7 cellular contexts compared by ENCODE assay signal in genomic region chr17:7887038-7887481, GRCh38. TPM values are rescaled to one million over a fixed set of nuclear protein-coding genes. Genes with fewer than 3 reads are reported as not detected.
DNase-seq lines count a peak whose midpoint lies in the region; ATAC-seq and TF ChIP-seq lines count a peak whose summit lies in the region.

No MANE protein-coding gene starts in this region.

- no peak for TF ChIP-seq POLR2A in suprapubic skin (IDR thresholded peaks at IDR 0.05)
- no peak for TF ChIP-seq POLR2A in lower leg skin (IDR thresholded peaks at IDR 0.05)

- ATAC-seq in SK-N-SH treated with all-trans-retinoic acid at 6 μM for 48 hours = peak; percentile 7

- no peak for TF ChIP-seq EP300 in suprapubic skin (IDR thresholded peaks at IDR 0.05)

- peaks cover 28% of the 10 kb centered on the region; the same call in 1 of the 2 replicates for H3K4me1 ChIP-seq in iPS-20b (ENCODE audit: insufficient read depth, low read length)
- peaks cover 66% of the 10 kb centered on the region for H3K4me1 ChIP-seq in suprapubic skin

- TF ChIP-seq CTCF in HFF-Myc (IDR thresholded peaks at IDR 0.05; ENCODE audit: low read depth, low read length, missing control alignments) = no peak
- no peak for TF ChIP-seq CTCF in suprapubic skin (IDR thresholded peaks at IDR 0.05)
- no peak for TF ChIP-seq CTCF in lower leg skin (IDR thresholded peaks at IDR 0.05)

- intact Hi-C loops in lower leg skin (cut with DNase I; ENCODE audit: low total_unique reads) = no loop called here

- no peak for DNase-seq in HFF-Myc (ENCODE audit: extremely low read depth, low read depth)
- DNase-seq in suprapubic skin (ENCODE audit: low spot score in 2 of 2) = no peak
- no peak for DNase-seq in lower leg skin (ENCODE audit: low spot score in 2 of 2)
- DNase-seq in activated CD4-positive, CD25-positive, alpha-beta regulatory T cell treated with anti-CD3 and anti-CD28 coated beads, Interleukin-2, amount 50 U/mL, for 72 hours = no peak
- DNase-seq in mucosa of gallbladder (ENCODE audit: low spot score) = no peak

- H3K36me3 ChIP-seq in iPS-20b (ENCODE audit: insufficient read depth, low read depth, low read length) (no peaks in the 10 kb centered on the region), suprapubic skin (peaks cover 16% of the 10 kb centered on the region)

- H3K27ac ChIP-seq in iPS-20b (ENCODE audit: low read length) (no peak overlapping the region), suprapubic skin (peak overlapping the region; percentile 91)

- H3K4me3 ChIP-seq in HFF-Myc (replicated peaks; ENCODE audit: low read depth, low read length) (peak overlapping the region; percentile 78), iPS-20b (ENCODE audit: low read length) (peak overlapping the region; percentile 83), suprapubic skin (peak overlapping the region; percentile 92), lower leg skin (ENCODE audit: low read depth, poor library complexity, severe bottlenecking) (no peak overlapping the region)

- H3K9me3 ChIP-seq in iPS-20b (ENCODE audit: insufficient read depth, low read depth, low read length) = no peaks in the 10 kb centered on the region
- H3K9me3 ChIP-seq in suprapubic skin = no peaks in the 10 kb centered on the region

- peaks cover 20% of the 10 kb centered on the region; the same call in 1 of the 2 replicates for H3K27me3 ChIP-seq in iPS-20b (ENCODE audit: insufficient read depth, low read length)
- no peaks in the 10 kb centered on the region for H3K27me3 ChIP-seq in suprapubic skin

- under 1% methylated on average over 8 of the region's 8 CpGs for WGBS in suprapubic skin
- WGBS in lower leg skin, 2 donors = 2 to 3% methylated on average over 8 of the region's 8 CpGs

- peak overlapping the region; percentile 10; the same call in 1 of the 2 replicates for H3K9ac ChIP-seq in iPS-20b (ENCODE audit: low read depth, low read length)

TF ChIP-seq in SK-N-SH treated with all-trans-retinoic acid at 6 μM for 48 hours, 23 proteins besides CTCF, POLR2A, EP300 and RAD21:
- TF ChIP-seq PATZ1 (CRISPR knock-in tag; IDR thresholded peaks at IDR 0.05; ENCODE audit: borderline replicate concordance) (peak; percentile 56; the same call in 1 of the 2 replicates), RARB (CRISPR knock-in tag; IDR thresholded peaks at IDR 0.05) (no peak), TCF4 (CRISPR knock-in tag; IDR thresholded peaks at IDR 0.05; ENCODE audit: borderline replicate concordance) (no peak)

RNA-seq across cellular contexts. Expression of gene CHD3, which starts 1.5 kb away (rescaled TPM):
- total RNA-seq in suprapubic skin (10 to 100 TPM; 42.1 to 76.0 (median 67.7) TPM), lower leg skin (10 to 100 TPM; 36.8 to 71.1 (median 54.8) TPM), mucosa of gallbladder (127 TPM)

RNA-seq across cellular contexts. Expression of gene RNF227, which starts 29.0 kb away (rescaled TPM):
- total RNA-seq in suprapubic skin (10 to 100 TPM; 51.1 to 66.3 (median 57.3) TPM), lower leg skin (100 to 1,000 TPM; 111 to 202 (median 172) TPM), mucosa of gallbladder (3.5 TPM)

RNA-seq across cellular contexts. Expression of gene CYB5D1, which starts 29.3 kb away (rescaled TPM):
- total RNA-seq in suprapubic skin (10 to 100 TPM in 1 of 4 donors, 1 to 10 TPM in 3; 7.1 to 10.8 (median 9.8) TPM), lower leg skin (10 to 100 TPM in 1 of 4 donors, 1 to 10 TPM in 3; 7.0 to 14.1 (median 9.1) TPM), mucosa of gallbladder (21.9 TPM)

RNA-seq across cellular contexts. Expression of gene NAA38, which starts 29.7 kb away (rescaled TPM):
- total RNA-seq in suprapubic skin (10 to 100 TPM; 46.2 to 90.6 (median 47.6) TPM), lower leg skin (100 to 1,000 TPM in 1 of 4 donors, 10 to 100 TPM in 3; 56.8 to 101 (median 91.3) TPM), mucosa of gallbladder (79.0 TPM)

RNA-seq across cellular contexts. Expression of gene TMEM88, which starts 32.2 kb away (rescaled TPM):
- total RNA-seq in suprapubic skin (1 to 10 TPM; 4.2 to 7.6 (median 5.1) TPM), lower leg skin (1 to 10 TPM in 3 of 4 donors, under 1 TPM in 1; 0.91 to 5.9 (median 3.4) TPM), mucosa of gallbladder (5.8 TPM)

Comparison
In these comparisons a context has a peak if more than half of its experiments do, and no peak if none do; other contexts are left out.
1. RNA of gene RNF227, which starts 29.0 kb away (total RNA-seq): 111 to 202 TPM in lower leg skin and 51.1 to 66.3 TPM in suprapubic skin; 3.5 TPM in mucosa of gallbladder (single experiment); every median in the first group is over 10 times any median in the second.